In genomic region chr13:19632915-19633339, GRCh38 we compare ENCODE assay signal across 8 cellular contexts. TPM values are rescaled to one million over a fixed set of nuclear protein-coding genes. Genes with fewer than 3 reads are reported as not detected.
A peak's percentile ranks its signal among the peaks of the same experiment; 100 is the strongest.
DNase-seq lines count a peak whose midpoint lies in the region; ATAC-seq and TF ChIP-seq lines count a peak whose summit lies in the region.

No MANE protein-coding gene starts in this region.

- H2AFZ ChIP-seq in OCI-LY7 (ENCODE audit: low read length) (peak overlapping the region; percentile 94), parathyroid adenoma (peak overlapping the region; percentile 68)

- H3K79me2 ChIP-seq in OCI-LY7 (ENCODE audit: insufficient read depth, low read depth, low read length) = peaks cover 42% of the 10 kb centered on the region
- H3K79me2 ChIP-seq in parathyroid adenoma = peaks cover 11% of the 10 kb centered on the region

- H4K20me1 ChIP-seq in OCI-LY7 (ENCODE audit: insufficient read depth, low read length) = peaks cover 15% of the 10 kb centered on the region

- CTCF ChIA-PET in OCI-LY7 (lab: Charles Lee; ENCODE audit: unreplicated experiment) = no interaction called here

- H3K36me3 ChIP-seq in OCI-LY7 (ENCODE audit: insufficient read depth, low read length) (peaks cover 12% of the 10 kb centered on the region), parathyroid adenoma (ENCODE audit: control insufficient read depth, insufficient read depth, low read length) (no peaks in the 10 kb centered on the region)

- DNase-seq in GM12864 (ENCODE audit: low read depth) (no peak), OCI-LY7 (ENCODE audit: low spot score) (no peak), epithelial cell of esophagus (ENCODE audit: low read depth) (no peak), cerebellum (ENCODE audit: low spot score) (no peak)

- POLR2A ChIA-PET in OCI-LY7 (lab: Charles Lee) = interaction anchor here (0.6 to 1.5 kb wide), 10 partner anchors 9 to 1251 kb away, joined by 3 to 7 read pairs (median 4); no protein-coding TSS in a partner anchor

- H3K4me2 ChIP-seq in OCI-LY7 (ENCODE audit: low read length) (peak overlapping the region; percentile 59), parathyroid adenoma (ENCODE audit: low read length) (peak overlapping the region; percentile 78)

- H3K4me1 ChIP-seq in OCI-LY7 (ENCODE audit: insufficient read depth, low read length, poor library complexity, severe bottlenecking) (peaks cover 17% of the 10 kb centered on the region), parathyroid adenoma (no peaks in the 10 kb centered on the region)

- no peaks in the 10 kb centered on the region for H3K27me3 ChIP-seq in parathyroid adenoma (ENCODE audit: control insufficient read depth, insufficient read depth, low read length)

- TF ChIP-seq CTCF in GM12864 (IDR thresholded peaks at IDR 0.05; ENCODE audit: low read depth, low read length, missing control alignments) (no peak), OCI-LY7 (conservative IDR thresholded peaks at IDR 0.05; ENCODE audit: low read length) (no peak), epithelial cell of esophagus (IDR thresholded peaks at IDR 0.05; ENCODE audit: insufficient read depth, low read depth, low read length, missing control alignments) (no peak), parathyroid adenoma (IDR thresholded peaks at IDR 0.05) (no peak)

- peak overlapping the region; percentile 78 for H3K4me3 ChIP-seq in GM12864 (ENCODE audit: low read depth, low read length)
- peak overlapping the region; percentile 91 for H3K4me3 ChIP-seq in OCI-LY7 (ENCODE audit: low read depth, low read length, poor library complexity, severe bottlenecking)
- peak overlapping the region; percentile 95 for H3K4me3 ChIP-seq in epithelial cell of esophagus (ENCODE audit: low read length)
- peak overlapping the region; percentile 89 for H3K4me3 ChIP-seq in parathyroid adenoma (ENCODE audit: low read depth, low read length)

- BruUV-seq in OCI-LY7 (replicated peaks; lab: Mats Ljungman, UMichigan) = no TSS peak

- no peaks in the 10 kb centered on the region for H3K9me2 ChIP-seq in OCI-LY7 (ENCODE audit: insufficient read depth, low read length)

- no peak overlapping the region for H3K9ac ChIP-seq in parathyroid adenoma

- intact Hi-C loops in OCI-LY7 (cut with micrococcal nuclease; ENCODE audit: unreplicated experiment) = loop anchor here (2.0 to 10.0 kb wide), 3 partner anchors 68 to 322 kb away; partner anchors contain the start of genes ZMYM2 and ZMYM5

- H3K27ac ChIP-seq in OCI-LY7 (ENCODE audit: low read depth, low read length, poor library complexity, severe bottlenecking) (no peak overlapping the region), parathyroid adenoma (peak overlapping the region; percentile 66)

- H3K9me3 ChIP-seq in OCI-LY7 (ENCODE audit: low read length) (0 out of 2 replicates have a peak, but pooled peaks cover 12% of the 10 kb centered on the region), parathyroid adenoma (ENCODE audit: control insufficient read depth, low read length) (no peaks in the 10 kb centered on the region)

- ATAC-seq in HG03442 (IDR thresholded peaks at IDR 0.05; ENCODE audit: unreplicated experiment) = no peak
- ATAC-seq in HG03571 (IDR thresholded peaks at IDR 0.05; ENCODE audit: unreplicated experiment) = no peak
- ATAC-seq in HG02798 (IDR thresholded peaks at IDR 0.05; ENCODE audit: poor library complexity, unreplicated experiment) = no peak

RNA-seq across cellular contexts. Expression of gene MPHOSPH8, which starts 0.5 kb away (rescaled TPM):
- 12.8 and 15.9 TPM in 2 replicates for total RNA-seq in OCI-LY7 (2014; rRNA removed; shearing (Covaris generic))
- total RNA-seq in OCI-LY7 (2022) (26.6 and 31.1 TPM in 2 replicates), cerebellum (26.4 TPM)
